Comparison of ENCODE assay signal across 1 cellular context in genomic region chr6:26231006-26231587, GRCh38.
TF ChIP-seq lines count a peak whose summit lies in the region.

No MANE protein-coding gene starts in this region.

TF ChIP-seq in GM12878, 131 proteins besides CTCF, POLR2A, EP300 and RAD21:
- TF ChIP-seq PKNOX1 (IDR thresholded peaks at IDR 0.05) (peak; percentile 72), YY1 (IDR thresholded peaks at IDR 0.05; ENCODE audit: low read depth, low read length) (no peak)
TF ChIP-seq in GM12878: peak in this region for 1.
